In the genomic region with DNA sequence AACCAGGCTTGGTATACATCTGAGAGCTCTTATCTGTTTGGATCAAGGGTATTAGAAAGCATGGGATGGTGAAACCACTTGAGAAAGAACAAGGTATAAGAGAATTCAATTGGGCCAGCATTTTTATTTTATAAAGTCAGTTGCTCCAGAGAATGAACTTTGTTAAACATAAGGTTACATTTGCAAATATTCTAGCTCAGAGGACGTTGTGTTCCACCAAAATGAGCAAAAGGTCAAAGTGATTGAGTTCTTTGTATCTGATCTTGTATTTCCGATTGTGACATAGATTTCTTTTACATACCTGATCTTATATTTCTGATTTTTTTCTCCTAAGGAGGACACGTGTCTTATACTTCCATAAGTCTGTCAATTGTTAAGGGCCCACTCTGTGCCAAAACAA, we compare ENCODE assay signal across 38 cellular contexts.
"Had no signal": no experiment of that assay in that cellular context is flagged by ENCODE, and none has a peak within 500 bp of the region (broad histone marks: within the 10 kb centered on the region; RNA-seq: fewer than 3 reads in every experiment).

No MANE protein-coding gene starts in this region.

- H3K27me3 Mint-ChIP-seq: activated CD4-positive, alpha-beta memory T cell treated with anti-CD3 and anti-CD28 coated beads for 36 hours; activated CD8-positive, alpha-beta T cell treated with anti-CD3 and anti-CD28 coated beads for 36 hours; activated naive CD8-positive, alpha-beta T cell treated with anti-CD3 and anti-CD28 coated beads for 36 hours; activated T-helper 17 cell treated with anti-CD3 and anti-CD28 coated beads, Interleukin-2, amount 50 U/mL, for 72 hours; brain; central memory CD8-positive, alpha-beta T cell had no signal

- H3K27me3 ChIP-seq: ascending aorta, cardiac muscle cell had no signal

- FAIRE-seq: bronchial epithelial cell, TTC549 had no signal

- H3K4me1 Mint-ChIP-seq: activated B cell treated with CpG ODN at 0.5 μM for 24 hours; activated T-helper 17 cell treated with anti-CD3 and anti-CD28 coated beads, Interleukin-2, amount 50 U/mL, for 72 hours; brain; central memory CD8-positive, alpha-beta T cell had no signal

- H3K27ac ChIP-seq: ascending aorta, cardiac muscle cell, VCaP had no signal

- H3K27ac Mint-ChIP-seq: activated B cell treated with CpG ODN at 0.5 μM for 24 hours; activated CD4-positive, alpha-beta memory T cell treated with anti-CD3 and anti-CD28 coated beads for 36 hours; activated CD4-positive, alpha-beta T cell treated with anti-CD3 and anti-CD28 coated beads, Interleukin-2, amount 10 ng/mL, durations not matched to agents 24 days and 14 days; activated CD8-positive, alpha-beta T cell treated with anti-CD3 and anti-CD28 coated beads for 36 hours; activated naive CD4-positive, alpha-beta T cell treated with anti-CD3 and anti-CD28 coated beads for 36 hours; activated naive CD4-positive, alpha-beta T cell treated with anti-CD3 and anti-CD28 coated beads, Interleukin-2, amount 50 U/mL, for 72 hours; activated naive CD8-positive, alpha-beta T cell treated with anti-CD3 and anti-CD28 coated beads for 36 hours; activated T-cell treated with anti-CD3 and anti-CD28 coated beads, Interleukin-2, amount 50 U/mL, for 72 hours; activated T-helper 1 cell treated with anti-CD3 and anti-CD28 coated beads, Interleukin-12 subunit alpha, Interleukin-12 subunit beta, Interleukin-2, Interleukin-4 antibody, amounts not matched to agents 30 ng/mL and 10 ng/mL and 1 ng/mL, durations not matched to agents 14 hours and 24 hours and 36 hours; activated T-helper 17 cell treated with anti-CD3 and anti-CD28 coated beads, Interleukin-2, amount 50 U/mL, for 72 hours; T-helper 1 cell treated with Interleukin-12 subunit alpha and Interleukin-12 subunit beta and Interleukin-4 antibody, amounts not matched to agents 30 μg/mL and 1 μg/mL, for 36 hours; T-helper 2 cell treated with Interferon-gamma antibody and Interleukin-4, amounts not matched to agents 5 μg/mL and 100 μg/mL, for 36 hours had no signal

- H3K36me3 Mint-ChIP-seq: activated CD4-positive, alpha-beta memory T cell treated with anti-CD3 and anti-CD28 coated beads for 36 hours; activated naive CD4-positive, alpha-beta T cell treated with anti-CD3 and anti-CD28 coated beads, Interleukin-2, amount 50 U/mL, for 72 hours; activated naive CD8-positive, alpha-beta T cell treated with anti-CD3 and anti-CD28 coated beads for 36 hours; brain had no signal

- DNase-seq: activated B cell treated with CpG ODN at 0.5 μM for 24 hours; activated CD4-positive, alpha-beta memory T cell treated with anti-CD3 and anti-CD28 coated beads for 36 hours; activated CD4-positive, alpha-beta T cell treated with anti-CD3 and anti-CD28 coated beads for 4 hours; activated CD4-positive, alpha-beta T cell treated with anti-CD3 and anti-CD28 coated beads, Interleukin-2, amount 50 U/mL, for 1 hour; activated CD4-positive, alpha-beta T cell treated with anti-CD3 and anti-CD28 coated beads, Interleukin-2, amount 50 U/mL, for 4 hours; activated CD4-positive, CD25-positive, alpha-beta regulatory T cell treated with anti-CD3 and anti-CD28 coated beads, Interleukin-2, amount 50 U/mL, for 72 hours; activated CD8-positive, alpha-beta memory T cell treated with anti-CD3 and anti-CD28 coated beads, Interleukin-2, amount 50 U/mL, for 4 hours; activated CD8-positive, alpha-beta T cell treated with anti-CD3 and anti-CD28 coated beads for 36 hours; activated effector memory CD4-positive, alpha-beta T cell treated with anti-CD3 and anti-CD28 coated beads, Interleukin-2, amount 50 U/mL, for 16 hours; activated gamma-delta T cell treated with Interleukin-2 at 50 U/mL for 16 hours; activated naive CD4-positive, alpha-beta T cell; activated naive CD4-positive, alpha-beta T cell treated with anti-CD3 and anti-CD28 coated beads for 36 hours; activated naive CD4-positive, alpha-beta T cell treated with anti-CD3 and anti-CD28 coated beads, Interleukin-2, amount 50 U/mL, for 16 hours; activated naive CD8-positive, alpha-beta T cell treated with anti-CD3 and anti-CD28 coated beads for 36 hours; activated T-cell treated with anti-CD3 and anti-CD28 coated beads for 4 hours; activated T-cell treated with anti-CD3 and anti-CD28 coated beads, Interleukin-2, amount 50 U/mL, for 1 hour; activated T-cell treated with anti-CD3 and anti-CD28 coated beads, Interleukin-2, amount 50 U/mL, for 4 hours; activated T-cell treated with anti-CD3 and anti-CD28 coated beads, Interleukin-2, amount 50 U/mL, for 72 hours; amygdala; anterior cingulate cortex; caudate nucleus; cerebellar nuclear complex; T-helper 1 cell; T-helper 2 cell; T-helper 9 cell had no signal

- H3K4me3 ChIP-seq: ascending aorta, cardiac muscle cell had no signal

- ATAC-seq: activated CD8-positive, alpha-beta T cell treated with anti-CD3 and anti-CD28 coated beads for 36 hours; activated naive CD4-positive, alpha-beta T cell treated with anti-CD3 and anti-CD28 coated beads, Interleukin-2, amount 50 U/mL, for 72 hours; activated T-cell treated with anti-CD3 and anti-CD28 coated beads, Interleukin-2, amount 50 U/mL, for 4 hours; activated T-cell treated with anti-CD3 and anti-CD28 coated beads, Interleukin-2, amount 50 U/mL, for 72 hours; activated T-helper 17 cell treated with anti-CD3 and anti-CD28 coated beads, Interleukin-2, amount 50 U/mL, for 72 hours had no signal

- H3K9me3 Mint-ChIP-seq: activated B cell treated with CpG ODN at 0.5 μM for 24 hours; activated CD4-positive, alpha-beta memory T cell treated with anti-CD3 and anti-CD28 coated beads for 36 hours; activated CD8-positive, alpha-beta T cell treated with anti-CD3 and anti-CD28 coated beads for 36 hours; activated naive CD4-positive, alpha-beta T cell treated with anti-CD3 and anti-CD28 coated beads for 36 hours; activated naive CD4-positive, alpha-beta T cell treated with anti-CD3 and anti-CD28 coated beads, Interleukin-2, amount 50 U/mL, for 72 hours; activated naive CD8-positive, alpha-beta T cell treated with anti-CD3 and anti-CD28 coated beads for 36 hours; activated T-cell treated with anti-CD3 and anti-CD28 coated beads, Interleukin-2, amount 50 U/mL, for 4 hours; activated T-cell treated with anti-CD3 and anti-CD28 coated beads, Interleukin-2, amount 50 U/mL, for 72 hours; activated T-helper 1 cell treated with anti-CD3 and anti-CD28 coated beads, Interleukin-12 subunit alpha, Interleukin-12 subunit beta, Interleukin-2, Interleukin-4 antibody, amounts not matched to agents 30 ng/mL and 10 ng/mL and 1 ng/mL, durations not matched to agents 14 hours and 24 hours and 36 hours; activated T-helper 17 cell treated with anti-CD3 and anti-CD28 coated beads, Interleukin-2, amount 50 U/mL, for 72 hours; brain; central memory CD8-positive, alpha-beta T cell; T-helper 1 cell treated with Interleukin-12 subunit alpha and Interleukin-12 subunit beta and Interleukin-4 antibody, amounts not matched to agents 30 μg/mL and 1 μg/mL, for 36 hours; T-helper 2 cell treated with Interferon-gamma antibody and Interleukin-4, amounts not matched to agents 5 μg/mL and 100 μg/mL, for 36 hours had no signal

- H3K9me3 ChIP-seq: ascending aorta had no signal

- H3K4me3 Mint-ChIP-seq: activated B cell treated with CpG ODN at 0.5 μM for 24 hours; activated CD4-positive, alpha-beta memory T cell treated with anti-CD3 and anti-CD28 coated beads for 36 hours; activated CD4-positive, alpha-beta T cell treated with anti-CD3 and anti-CD28 coated beads, Interleukin-2, amount 10 ng/mL, durations not matched to agents 24 days and 14 days; activated CD8-positive, alpha-beta T cell treated with anti-CD3 and anti-CD28 coated beads for 36 hours; activated naive CD4-positive, alpha-beta T cell treated with anti-CD3 and anti-CD28 coated beads for 36 hours; activated naive CD8-positive, alpha-beta T cell treated with anti-CD3 and anti-CD28 coated beads for 36 hours; activated T-cell treated with anti-CD3 and anti-CD28 coated beads, Interleukin-2, amount 50 U/mL, for 4 hours; activated T-cell treated with anti-CD3 and anti-CD28 coated beads, Interleukin-2, amount 50 U/mL, for 72 hours; activated T-helper 1 cell treated with anti-CD3 and anti-CD28 coated beads, Interleukin-12 subunit alpha, Interleukin-12 subunit beta, Interleukin-2, Interleukin-4 antibody, amounts not matched to agents 30 ng/mL and 10 ng/mL and 1 ng/mL, durations not matched to agents 14 hours and 24 hours and 36 hours; activated T-helper 17 cell treated with anti-CD3 and anti-CD28 coated beads, Interleukin-2, amount 50 U/mL, for 72 hours; brain; central memory CD8-positive, alpha-beta T cell; T-helper 1 cell treated with Interleukin-12 subunit alpha and Interleukin-12 subunit beta and Interleukin-4 antibody, amounts not matched to agents 30 μg/mL and 1 μg/mL, for 36 hours; T-helper 2 cell treated with Interferon-gamma antibody and Interleukin-4, amounts not matched to agents 5 μg/mL and 100 μg/mL, for 36 hours had no signal

- H3K36me3 ChIP-seq: ascending aorta, cardiac muscle cell had no signal

- H3K4me1 ChIP-seq: ascending aorta had no signal
